Comparison of ENCODE assay signal across 27 cellular contexts in genomic region chr5:87136733-87137132, GRCh38.
A peak's percentile ranks its signal among the peaks of the same experiment; 100 is the strongest.
DNase-seq lines count a peak whose midpoint lies in the region; ATAC-seq and TF ChIP-seq lines count a peak whose summit lies in the region.
"Had no signal": no experiment of that assay in that cellular context is flagged by ENCODE, and none has a peak within 500 bp of the region (broad histone marks: within the 10 kb centered on the region; RNA-seq: fewer than 3 reads in every experiment).

No MANE protein-coding gene starts in this region.

- no peaks in the 10 kb centered on the region for H3K9me3 ChIP-seq in ascending aorta
- H3K9me3 ChIP-seq in prostate gland, result no peaks in the 10 kb centered on the region
- H3K9me3 ChIP-seq: Caco-2, gastroesophageal sphincter, neutrophil, psoas muscle had no signal

- intact Hi-C loops in ascending aorta (cut with DNase I), result loop anchor here (2.0 to 5.0 kb wide), 2 partner anchors 14 to 131 kb away; partner anchors contain the start of gene RASA1
- intact Hi-C loops in prostate gland (cut with DNase I), result no loop called here

- TF ChIP-seq CTCF in GM12865 (IDR thresholded peaks at IDR 0.05; ENCODE audit: insufficient read depth, low read depth, low read length, missing control alignments), result no peak
- no peak for TF ChIP-seq CTCF in ascending aorta (IDR thresholded peaks at IDR 0.05)
- TF ChIP-seq CTCF in prostate gland (IDR thresholded peaks at IDR 0.05), result no peak

- H3K4me3 ChIP-seq in GM12865 (ENCODE audit: low read depth, low read length) (no peak overlapping the region), ascending aorta (no peak overlapping the region), prostate gland (no peak overlapping the region)
- H3K4me3 ChIP-seq: BLaER1 treated with 17β-estradiol and CSF1 and Interleukin-3, amounts not matched to agents 10 nM and 100 nM; gastroesophageal sphincter; psoas muscle had no signal

- WGBS in prostate gland, result 97% methylated on average over 1 of the region's 1 CpG

- no peaks in the 10 kb centered on the region for H3K27me3 Mint-ChIP-seq in stimulated activated memory B cell treated with anti-CD40 and anti-IgM and Interleukin-4, amounts not matched to agents 10 μg/mL and 1 μg/mL and 100 μg/mL, for 72 hours
- H3K27me3 Mint-ChIP-seq: activated naive CD8-positive, alpha-beta T cell treated with anti-CD3 and anti-CD28 coated beads for 36 hours; naive B cell; stimulated activated naive CD8-positive, alpha-beta T cell treated with anti-CD3 and anti-CD28 coated beads, Interleukin-15, Interleukin-2, amounts not matched to agents 100 ng/mL and 50 ng/mL, for 24 hours had no signal

- H3K4me1 ChIP-seq in ascending aorta (peaks cover 11 to 35% of the 10 kb centered on the region in 2 donors), prostate gland (replicated peaks) (no peaks in the 10 kb centered on the region)
- H3K4me1 ChIP-seq: psoas muscle had no signal

- no peaks in the 10 kb centered on the region for H3K36me3 Mint-ChIP-seq in stimulated activated memory B cell treated with anti-CD40 and anti-IgM and Interleukin-4, amounts not matched to agents 10 μg/mL and 1 μg/mL and 100 μg/mL, for 72 hours
- H3K36me3 Mint-ChIP-seq: activated naive CD8-positive, alpha-beta T cell treated with anti-CD3 and anti-CD28 coated beads for 36 hours; naive B cell; type B pancreatic cell had no signal

- H3K4me1 Mint-ChIP-seq in stimulated activated memory B cell treated with anti-CD40 and anti-IgM and Interleukin-4, amounts not matched to agents 10 μg/mL and 1 μg/mL and 100 μg/mL, for 72 hours, result peaks cover 28% of the 10 kb centered on the region
- H3K4me1 Mint-ChIP-seq: activated CD4-positive, alpha-beta memory T cell treated with anti-CD3 and anti-CD28 coated beads, Interleukin-2, amount 10 ng/mL, durations not matched to agents 7 days and 5 days; immature natural killer cell had no signal

- H3K27ac ChIP-seq in ascending aorta (peak overlapping the region; percentile 83 to 84), prostate gland (no peak overlapping the region)
- H3K27ac ChIP-seq: BLaER1 treated with 17β-estradiol and CSF1 and Interleukin-3, amounts not matched to agents 10 nM and 100 nM; neutrophil; psoas muscle had no signal

- H3K27ac Mint-ChIP-seq in stimulated activated memory B cell treated with anti-CD40 and anti-IgM and Interleukin-4, amounts not matched to agents 10 μg/mL and 1 μg/mL and 100 μg/mL, for 72 hours, result peak overlapping the region; percentile 22
- H3K27ac Mint-ChIP-seq: activated CD4-positive, alpha-beta memory T cell treated with anti-CD3 and anti-CD28 coated beads, Interleukin-2, amount 10 ng/mL, durations not matched to agents 7 days and 5 days; activated naive CD8-positive, alpha-beta T cell treated with anti-CD3 and anti-CD28 coated beads for 36 hours; immature natural killer cell; stimulated activated naive CD8-positive, alpha-beta T cell treated with anti-CD3 and anti-CD28 coated beads, Interleukin-15, Interleukin-2, amounts not matched to agents 100 ng/mL and 50 ng/mL, for 24 hours; type B pancreatic cell had no signal

- peak; percentile 24 for DNase-seq in GM12865 (ENCODE audit: low read depth)
- DNase-seq in ascending aorta (ENCODE audit: low spot score in 2 of 2), result no peak
- DNase-seq in prostate gland (ENCODE audit: low spot score), result no peak
- no peak for DNase-seq in activated CD4-positive, alpha-beta T cell treated with anti-CD3 and anti-CD28 coated beads for 1 hour
- DNase-seq in stimulated activated CD4-positive, alpha-beta T cell treated with anti-CD3 and anti-CD28 coated beads, Interleukin-15, amount 100 ng/mL, for 24 hours, result no peak
- no peak for DNase-seq in HK-2 (ENCODE audit: unreplicated experiment)
- DNase-seq: activated CD4-positive, alpha-beta memory T cell treated with anti-CD3 and anti-CD28 coated beads, Interleukin-2, amount 10 ng/mL, durations not matched to agents 7 days and 5 days; activated effector memory CD4-positive, alpha-beta T cell treated with Interleukin-2 at 50 U/mL for 16 hours; activated naive CD8-positive, alpha-beta T cell treated with anti-CD3 and anti-CD28 coated beads for 36 hours; Caco-2; DMS79 treated with DMSO at 0.1 percent for 48 hours; H9; immature natural killer cell; KBM-7; naive B cell; NCI-H1417; NCI-H2081; NCI-H2227 treated with DMSO at 0.1 percent for 48 hours; SIG-M5 had no signal

- H3K27me3 ChIP-seq in ascending aorta, result no peaks in the 10 kb centered on the region
- H3K27me3 ChIP-seq in prostate gland (replicated peaks; ENCODE audit: insufficient read depth), result no peaks in the 10 kb centered on the region
- H3K27me3 ChIP-seq: BLaER1 treated with 17β-estradiol and CSF1 and Interleukin-3, amounts not matched to agents 10 nM and 100 nM; gastroesophageal sphincter; neutrophil had no signal

- peaks cover 2% of the 10 kb centered on the region for H3K9me3 Mint-ChIP-seq in stimulated activated memory B cell treated with anti-CD40 and anti-IgM and Interleukin-4, amounts not matched to agents 10 μg/mL and 1 μg/mL and 100 μg/mL, for 72 hours
- H3K9me3 Mint-ChIP-seq: activated CD4-positive, alpha-beta memory T cell treated with anti-CD3 and anti-CD28 coated beads, Interleukin-2, amount 10 ng/mL, durations not matched to agents 7 days and 5 days; activated naive CD8-positive, alpha-beta T cell treated with anti-CD3 and anti-CD28 coated beads for 36 hours; H9; immature natural killer cell; stimulated activated naive CD8-positive, alpha-beta T cell treated with anti-CD3 and anti-CD28 coated beads, Interleukin-15, Interleukin-2, amounts not matched to agents 100 ng/mL and 50 ng/mL, for 24 hours; type B pancreatic cell had no signal

- H3K4me3 Mint-ChIP-seq in stimulated activated memory B cell treated with anti-CD40 and anti-IgM and Interleukin-4, amounts not matched to agents 10 μg/mL and 1 μg/mL and 100 μg/mL, for 72 hours, result no peak overlapping the region
- H3K4me3 Mint-ChIP-seq: activated CD4-positive, alpha-beta memory T cell treated with anti-CD3 and anti-CD28 coated beads, Interleukin-2, amount 10 ng/mL, durations not matched to agents 7 days and 5 days; activated naive CD8-positive, alpha-beta T cell treated with anti-CD3 and anti-CD28 coated beads for 36 hours; H9; immature natural killer cell; stimulated activated naive CD8-positive, alpha-beta T cell treated with anti-CD3 and anti-CD28 coated beads, Interleukin-15, Interleukin-2, amounts not matched to agents 100 ng/mL and 50 ng/mL, for 24 hours; type B pancreatic cell had no signal

- TF ChIP-seq POLR2A in prostate gland (IDR thresholded peaks at IDR 0.05), result no peak

- H3K36me3 ChIP-seq in ascending aorta (no peaks in the 10 kb centered on the region), prostate gland (no peaks in the 10 kb centered on the region)
- H3K36me3 ChIP-seq: BLaER1 treated with 17β-estradiol and CSF1 and Interleukin-3, amounts not matched to agents 10 nM and 100 nM; gastroesophageal sphincter; neutrophil had no signal

- peak; percentile 51 for ATAC-seq in GM21529 (IDR thresholded peaks at IDR 0.05; ENCODE audit: unreplicated experiment)
- no peak for ATAC-seq in stimulated activated memory B cell treated with anti-CD40 and anti-IgM and Interleukin-4, amounts not matched to agents 10 μg/mL and 1 μg/mL and 100 μg/mL, for 72 hours
- ATAC-seq: gastroesophageal sphincter, psoas muscle had no signal

Comparison
In these comparisons a context has a peak if more than half of its experiments do, and no peak if none do; other contexts are left out.
1. H3K27ac ChIP-seq: peak in ascending aorta (2 of 2); none in prostate gland (0 of 2).